In genomic region chr2:38106420-38107182, GRCh38 we compare ENCODE assay signal across 8 cellular contexts. TPM values are rescaled to one million over a fixed set of nuclear protein-coding genes. Genes with fewer than 3 reads are reported as not detected.
DNase-seq lines count a peak whose midpoint lies in the region; ATAC-seq and TF ChIP-seq lines count a peak whose summit lies in the region.

No MANE protein-coding gene starts in this region.

- H3K9me3 ChIP-seq in HEK293 (ENCODE audit: control insufficient read depth, insufficient read depth, low read depth, low read length) = no peaks in the 10 kb centered on the region
- H3K9me3 ChIP-seq in SJSA1 (replicated peaks) = no peaks in the 10 kb centered on the region

- TF ChIP-seq CTCF in HEK293 (tag by site-specific recombination; IDR thresholded peaks at IDR 0.05) (no peak), fibroblast of villous mesenchyme (IDR thresholded peaks at IDR 0.05; ENCODE audit: insufficient read depth, low read depth, low read length) (no peak)

- intact Hi-C loops in left colon (cut with DNase I, micrococcal nuclease) = no loop called here

- DNase-seq in SJSA1 (ENCODE audit: low read depth in 1 of 2, low spot score in 2 of 2) (peak; percentile 89 to 97), fibroblast of villous mesenchyme (ENCODE audit: low read depth) (peak; percentile 78), left colon (no peak), DMS153 (lab: John Stamatoyannopoulos, UW) (no peak), cortex of kidney (lab: John Stamatoyannopoulos, UW) (no peak)
- no peak for DNase-seq in effector CD8-positive, alpha-beta T cell (lab: John Stamatoyannopoulos, UW)

- no peaks in the 10 kb centered on the region for H3K27me3 ChIP-seq in SJSA1 (replicated peaks)

- peaks cover 7% of the 10 kb centered on the region for H3K9me3 Mint-ChIP-seq in stimulated activated memory B cell treated with anti-CD40 and anti-IgM and Interleukin-4, amounts not matched to agents 10 μg/mL and 1 μg/mL and 100 μg/mL, for 72 hours

- H3K36me3 Mint-ChIP-seq in stimulated activated memory B cell treated with anti-CD40 and anti-IgM and Interleukin-4, amounts not matched to agents 10 μg/mL and 1 μg/mL and 100 μg/mL, for 72 hours = no peaks in the 10 kb centered on the region

- H3K4me3 Mint-ChIP-seq in stimulated activated memory B cell treated with anti-CD40 and anti-IgM and Interleukin-4, amounts not matched to agents 10 μg/mL and 1 μg/mL and 100 μg/mL, for 72 hours = no peak overlapping the region

- H3K27ac Mint-ChIP-seq in stimulated activated memory B cell treated with anti-CD40 and anti-IgM and Interleukin-4, amounts not matched to agents 10 μg/mL and 1 μg/mL and 100 μg/mL, for 72 hours = no peak overlapping the region

- H3K27me3 Mint-ChIP-seq in stimulated activated memory B cell treated with anti-CD40 and anti-IgM and Interleukin-4, amounts not matched to agents 10 μg/mL and 1 μg/mL and 100 μg/mL, for 72 hours = peaks cover 39% of the 10 kb centered on the region

- POLR2A ChIA-PET in HEK293 (lab: Yijun Ruan, JAX) = no interaction called here

- peaks cover 9% of the 10 kb centered on the region for H3K4me1 Mint-ChIP-seq in stimulated activated memory B cell treated with anti-CD40 and anti-IgM and Interleukin-4, amounts not matched to agents 10 μg/mL and 1 μg/mL and 100 μg/mL, for 72 hours

- H3K4me3 ChIP-seq in HEK293 (ENCODE audit: low read depth, low read length) = no peak overlapping the region
- H3K4me3 ChIP-seq in SJSA1 = peak overlapping the region; percentile 6; the same call in 1 of the 2 replicates
- no peak overlapping the region for H3K4me3 ChIP-seq in fibroblast of villous mesenchyme (ENCODE audit: low read depth, low read length)

- peaks cover 9% of the 10 kb centered on the region for H3K4me1 ChIP-seq in HEK293 (ENCODE audit: control insufficient read depth, insufficient read depth, low read length)
- peaks cover 39% of the 10 kb centered on the region for H3K4me1 ChIP-seq in SJSA1 (replicated peaks)

- CTCF ChIA-PET in HEK293 (lab: Yijun Ruan, JAX) = interaction anchor here (0.6 to 1.2 kb wide), 3 partner anchors 86 to 892 kb away, joined by 4 to 5 read pairs (median 4); no protein-coding TSS in a partner anchor

- ATAC-seq in stimulated activated memory B cell treated with anti-CD40 and anti-IgM and Interleukin-4, amounts not matched to agents 10 μg/mL and 1 μg/mL and 100 μg/mL, for 72 hours = peak; percentile 51
- ATAC-seq in left colon = no peak

- peak overlapping the region; percentile 10; the same call in 1 of the 2 replicates for H3K27ac ChIP-seq in HEK293 (ENCODE audit: extremely low read depth, low read depth, low read length)
- H3K27ac ChIP-seq in SJSA1 = peak overlapping the region; percentile 92

- H3K36me3 ChIP-seq in HEK293 (ENCODE audit: control insufficient read depth in 2 of 2, insufficient read depth in 1 of 2, low read length in 2 of 2) (no peaks in the 10 kb centered on the region), SJSA1 (no peaks in the 10 kb centered on the region)

TF ChIP-seq in HEK293, 187 proteins besides CTCF, POLR2A, EP300 and RAD21:
- TF ChIP-seq ZNF623 (tag by site-specific recombination; IDR thresholded peaks at IDR 0.05) = no peak
- peak; percentile 62 for TF ChIP-seq ZNF341 (tag by site-specific recombination; IDR thresholded peaks at IDR 0.05; ENCODE audit: low read depth)
- TF ChIP-seq ZFHX2 (tag by site-specific recombination; conservative IDR thresholded peaks at IDR 0.05) = peak; percentile 42

RNA-seq across cellular contexts. Expression of gene CYP1B1, which starts 30.6 kb away (rescaled TPM):
- total RNA-seq in SJSA1 (2014; rRNA removed; shearing (Covaris generic)) = 5.6 and 9.8 TPM in 2 replicates
- total RNA-seq in fibroblast of villous mesenchyme (6.5 and 9.3 TPM in 2 replicates), left colon (1 to 10 TPM; 2.5 to 4.3 TPM)

Comparison
In these comparisons a context has a peak if more than half of its experiments do, and no peak if none do; other contexts are left out.
1. DNase-seq: peak in SJSA1 (2 of 2) and fibroblast of villous mesenchyme (single experiment); none in left colon (0 of 2), effector CD8-positive, alpha-beta T cell (single experiment), DMS153 (single experiment) and cortex of kidney (single experiment).